In the genomic region with DNA sequence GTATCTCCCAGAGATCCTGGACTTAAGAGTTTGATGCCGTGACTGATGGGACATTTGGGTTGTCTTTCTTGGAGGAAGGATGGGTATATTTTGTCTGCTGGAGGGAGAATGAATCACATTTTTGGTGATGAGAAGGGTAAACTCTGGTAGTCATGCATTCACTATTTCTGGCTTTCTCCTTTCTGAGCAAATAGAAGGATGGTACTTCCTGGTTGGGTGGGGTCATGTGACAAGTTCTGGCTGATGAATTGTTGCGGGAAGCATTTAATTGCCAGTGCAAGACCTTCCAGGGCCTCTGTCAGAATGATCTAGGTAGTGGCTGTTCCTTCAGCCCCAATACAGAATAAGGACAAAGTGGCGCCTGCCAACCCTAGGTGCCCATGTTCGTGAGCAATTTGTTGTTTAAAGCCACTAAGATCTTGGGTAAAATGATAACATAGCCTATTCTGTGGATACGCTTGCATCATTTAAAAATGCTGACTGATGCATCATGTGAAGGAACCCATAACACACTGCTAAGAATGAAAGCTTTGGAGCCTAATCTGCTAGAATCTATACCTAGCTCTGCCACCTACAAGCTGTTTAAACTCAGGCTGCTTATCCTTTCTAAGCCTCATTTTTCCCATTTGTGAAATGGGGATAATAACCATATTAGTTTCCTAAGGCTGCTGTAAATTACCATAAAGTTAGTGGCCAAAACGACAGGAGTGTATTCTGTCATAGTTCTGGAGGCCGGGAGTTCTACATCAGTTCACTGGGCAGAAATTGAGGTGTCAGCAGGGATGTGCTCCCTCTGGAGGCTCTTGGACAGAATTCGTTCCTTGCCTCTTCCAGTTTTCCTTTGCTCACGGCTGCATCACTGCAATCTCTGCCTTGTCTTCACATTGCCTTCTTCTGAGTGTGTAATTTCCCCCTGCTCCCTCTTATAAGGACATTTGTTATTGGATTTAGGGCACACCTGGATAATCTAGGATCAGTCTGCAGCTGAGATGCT, we compare ENCODE assay signal across 17 cellular contexts.
DNase-seq lines count a peak whose midpoint lies in the region; ATAC-seq, FAIRE-seq and TF ChIP-seq lines count a peak whose summit lies in the region.
"Had no signal": no experiment of that assay in that cellular context is flagged by ENCODE, and none has a peak within 500 bp of the region (broad histone marks: within the 10 kb centered on the region; RNA-seq: fewer than 3 reads in every experiment).

No MANE protein-coding gene starts in this region.

- no peaks in the 10 kb centered on the region for H3K9me3 Mint-ChIP-seq in Calu3 (ENCODE audit: low read depth, unreplicated experiment)
- H3K9me3 Mint-ChIP-seq in WTC11 = no peaks in the 10 kb centered on the region

- H3K4me3 Mint-ChIP-seq in Calu3 (ENCODE audit: low read depth, unreplicated experiment) = no peak overlapping the region
- H3K4me3 Mint-ChIP-seq in WTC11 = no peak overlapping the region
- H3K4me3 Mint-ChIP-seq: activated CD8-positive, alpha-beta T cell treated with anti-CD3 and anti-CD28 coated beads, Interleukin-2, amount 10 ng/mL, durations not matched to agents 7 days and 5 days had no signal

- no peaks in the 10 kb centered on the region for H3K27me3 Mint-ChIP-seq in Calu3 (ENCODE audit: unreplicated experiment)
- peaks cover 59% of the 10 kb centered on the region for H3K27me3 Mint-ChIP-seq in WTC11 (ENCODE audit: low read depth)

- TF ChIP-seq RAD21 in HepG2 (CRISPR knock-in tag; IDR thresholded peaks at IDR 0.05) = no peak

- TF ChIP-seq EP300 in HepG2 (IDR thresholded peaks at IDR 0.05; ENCODE audit: low read depth in 2 of 2, low read length in 2 of 2) (no peak), HepG2 (CRISPR knock-in tag; IDR thresholded peaks at IDR 0.05; ENCODE audit: borderline replicate concordance) (no peak)

- WGBS in HepG2 (ENCODE audit: low lambda C conversion rate) = 59% methylated on average over 9 of the region's 9 CpGs
- 75 to 88% (median 82%) methylated on average over 9 of the region's 9 CpGs for WGBS in spleen, 5 donors

- H3K9me3 ChIP-seq in HepG2 (ENCODE audit: low read length) (no peaks in the 10 kb centered on the region), spleen (no peaks in the 10 kb centered on the region), lower lobe of right lung (no peaks in the 10 kb centered on the region)
- H3K9me3 ChIP-seq: esophagus squamous epithelium, HAP-1, right atrium auricular region, stomach had no signal

- no peaks in the 10 kb centered on the region for H3K36me3 Mint-ChIP-seq in Calu3 (ENCODE audit: insufficient read depth, unreplicated experiment)
- H3K36me3 Mint-ChIP-seq in WTC11 = no peaks in the 10 kb centered on the region

- peak; percentile 32 for FAIRE-seq in HepG2 (lab: Jason Lieb, UNC)
- FAIRE-seq: GM18507 had no signal

- H3K27me3 ChIP-seq in HepG2 (ENCODE audit: control insufficient read depth in 1 of 2, insufficient read depth in 2 of 2, low read length in 2 of 2) (no peaks in the 10 kb centered on the region; a peak in 1 of 5 replicates), spleen (replicated peaks in 1 of 7) (peaks cover 0 to 7% (median 0%) of the 10 kb centered on the region in 7 donors), lower lobe of right lung (ENCODE audit: low read depth) (no peaks in the 10 kb centered on the region)
- H3K27me3 ChIP-seq: right atrium auricular region, stomach had no signal

- TF ChIP-seq CTCF in Calu3 (IDR thresholded peaks at IDR 0.05; ENCODE audit: unreplicated experiment) (peak; percentile 16), WTC11 (IDR thresholded peaks at IDR 0.05) (no peak), HepG2 (CRISPR knock-in tag; IDR thresholded peaks at IDR 0.05) (peak; percentile 58), spleen (IDR thresholded peaks at IDR 0.05 in 8 of 11, conservative IDR thresholded peaks at IDR 0.05 in 3 of 11) (no peak), lower lobe of right lung (IDR thresholded peaks at IDR 0.05) (no peak)

- ATAC-seq in WTC11 (peak; percentile 52), HepG2 (peak; percentile 86), Right ventricle myocardium superior (ENCODE audit: poor library complexity) (no peak), lower lobe of right lung (no peak)
- ATAC-seq: activated CD8-positive, alpha-beta T cell treated with anti-CD3 and anti-CD28 coated beads, Interleukin-2, amount 10 ng/mL, durations not matched to agents 7 days and 5 days had no signal

- H3K27ac Mint-ChIP-seq in Calu3 (ENCODE audit: unreplicated experiment) = no peak overlapping the region
- no peak overlapping the region for H3K27ac Mint-ChIP-seq in WTC11
- H3K27ac Mint-ChIP-seq: activated CD8-positive, alpha-beta T cell treated with anti-CD3 and anti-CD28 coated beads, Interleukin-2, amount 10 ng/mL, durations not matched to agents 7 days and 5 days had no signal

- H4K20me1 ChIP-seq in HepG2 (ENCODE audit: insufficient read depth, low read length) = no peaks in the 10 kb centered on the region

- no peak overlapping the region for H3K27ac ChIP-seq in HepG2 (ENCODE audit: extremely low read length, insufficient read depth, low read length)
- H3K27ac ChIP-seq in spleen = no peak overlapping the region
- H3K27ac ChIP-seq in lower lobe of right lung = no peak overlapping the region
- H3K27ac ChIP-seq: esophagus squamous epithelium, right atrium auricular region, stomach had no signal

- no peak overlapping the region for H2AFZ ChIP-seq in HepG2 (ENCODE audit: low read length)

- H3K4me3 ChIP-seq in HepG2 (replicated peaks in 1 of 3; ENCODE audit: insufficient read depth in 1 of 3, low read depth in 2 of 3, low read length in 3 of 3) (no peak overlapping the region), spleen (no peak overlapping the region), lower lobe of right lung (no peak overlapping the region)
- H3K4me3 ChIP-seq: esophagus squamous epithelium, HAP-1, right atrium auricular region, stomach had no signal

- POLR2A ChIA-PET in WTC11 (lab: Charles Lee) = no interaction called here
- POLR2A ChIA-PET in HepG2 (lab: Yijun Ruan, JAX) = no interaction called here

- BruUV-seq in Calu3 (replicated peaks; lab: Mats Ljungman, UMichigan) (no TSS peak), HepG2 (replicated peaks; lab: Mats Ljungman, UMichigan) (no TSS peak)

- H3K9ac ChIP-seq in HepG2 (ENCODE audit: insufficient read depth, low read depth, low read length) = no peak overlapping the region

- DNase-seq in Calu3 = no peak
- DNase-seq in HT-29 (ENCODE audit: low spot score) = peak; percentile 10
- no peak for DNase-seq in WTC11 (ENCODE audit: low spot score)
- DNase-seq in HepG2 (ENCODE audit: low spot score) = peak; percentile 13
- DNase-seq in Right ventricle myocardium superior = no peak
- DNase-seq in spleen = no peak
- no peak for DNase-seq in occipital lobe (lab: John Stamatoyannopoulos, UW)
- no peak for DNase-seq in lower lobe of right lung
- DNase-seq: activated CD8-positive, alpha-beta T cell treated with anti-CD3 and anti-CD28 coated beads, Interleukin-2, amount 10 ng/mL, durations not matched to agents 7 days and 5 days; central memory CD4-positive, alpha-beta T cell; esophagus squamous epithelium; NCI-H1417; stomach; T-helper 2 cell had no signal

- H3K4me1 Mint-ChIP-seq in Calu3 (ENCODE audit: low read depth, unreplicated experiment) (no peaks in the 10 kb centered on the region), WTC11 (peaks cover 26% of the 10 kb centered on the region)

- CTCF ChIA-PET in Calu3 (lab: Charles Lee) (interaction anchor here (0.6 kb wide), 1 partner anchor 69 kb away, joined by 3 read pairs; no protein-coding TSS in a partner anchor), WTC11 (lab: Charles Lee) (interaction anchor here (0.7 to 1.0 kb wide), 2 partner anchors 11 kb away, joined by 3 read pairs; no protein-coding TSS in a partner anchor), HepG2 (lab: Yijun Ruan, JAX; ENCODE audit: low intra/inter-chr PET ratio, low total read pairs) (interaction anchor here (1.4 kb wide), 1 partner anchor 184 kb away, joined by 3 read pairs; no protein-coding TSS in a partner anchor)

- in situ Hi-C loops in HepG2 (cut with HindIII; ENCODE audit: extremely low pct_ligation_motif_present, low pct_unique_long_range_greater_than_20kb) = no loop called here

- H3K4me2 ChIP-seq in HepG2 (ENCODE audit: low read depth, low read length) = no peak overlapping the region

- no peaks in the 10 kb centered on the region for H3K4me1 ChIP-seq in HepG2 (ENCODE audit: insufficient read depth, low read length)
- H3K4me1 ChIP-seq in spleen = no peaks in the 10 kb centered on the region
- H3K4me1 ChIP-seq in lower lobe of right lung = no peaks in the 10 kb centered on the region
- H3K4me1 ChIP-seq: right atrium auricular region, stomach had no signal

- H3K36me3 ChIP-seq in HepG2 (replicated peaks in 1 of 2; ENCODE audit: control insufficient read depth in 1 of 2, insufficient read depth in 2 of 2, low read length in 2 of 2) (no peaks in the 10 kb centered on the region), spleen (no peaks in the 10 kb centered on the region), lower lobe of right lung (no peaks in the 10 kb centered on the region)
- H3K36me3 ChIP-seq: esophagus squamous epithelium, HAP-1, right atrium auricular region, stomach had no signal

- no peak for TF ChIP-seq POLR2A in HepG2 (IDR thresholded peaks at IDR 0.05; ENCODE audit: insufficient read depth in 1 of 2, low read depth in 2 of 2, low read length in 2 of 2)
- TF ChIP-seq POLR2A in spleen (IDR thresholded peaks at IDR 0.05) = no peak

- no peaks in the 10 kb centered on the region for H3K79me2 ChIP-seq in HepG2 (ENCODE audit: insufficient read depth, low read length)

- intact Hi-C loops in Calu3 (cut with micrococcal nuclease; ENCODE audit: unreplicated experiment) (no loop called here), HepG2 (cut with micrococcal nuclease; ENCODE audit: unreplicated experiment) (no loop called here), Right ventricle myocardium superior (cut with DNase I) (no loop called here), spleen (cut with DNase I; ENCODE audit: low total_unique reads) (no loop called here), lower lobe of right lung (cut with DNase I) (no loop called here)

TF ChIP-seq in WTC11, 78 proteins besides CTCF, POLR2A, EP300 and RAD21 (continues in another document):
- TF ChIP-seq IRF1 (CRISPR knock-in tag; IDR thresholded peaks at IDR 0.05) (no peak), TEAD1 (CRISPR knock-in tag; IDR thresholded peaks at IDR 0.05) (no peak)

TF ChIP-seq in HepG2, 621 proteins besides CTCF, POLR2A, EP300 and RAD21 (continues in another document):
- peak; percentile 68 for TF ChIP-seq MAFF (IDR thresholded peaks at IDR 0.05; ENCODE audit: low read depth, low read length)
- TF ChIP-seq MAFK (conservative IDR thresholded peaks at IDR 0.05 in 1 of 2, IDR thresholded peaks at IDR 0.05 in 1 of 2; ENCODE audit: low read length in 2 of 2) = peak; percentile 65 to 82

Comparison
In these comparisons a context has a peak if more than half of its experiments do, and no peak if none do; other contexts are left out.
1. DNase-seq: peak in HT-29 (single experiment) and HepG2 (single experiment); none in Calu3 (single experiment), WTC11 (single experiment), Right ventricle myocardium superior (single experiment), spleen (single experiment), occipital lobe (single experiment) and lower lobe of right lung (single experiment).
2. CTCF ChIP-seq: peak in Calu3 (single experiment) and HepG2 (single experiment); none in WTC11 (single experiment), spleen (0 of 11) and lower lobe of right lung (single experiment).
3. ATAC-seq: peak in WTC11 (single experiment) and HepG2 (single experiment); none in Right ventricle myocardium superior (single experiment) and lower lobe of right lung (0 of 2).